Comparison of ENCODE assay signal across 3 cellular contexts in the genomic region with DNA sequence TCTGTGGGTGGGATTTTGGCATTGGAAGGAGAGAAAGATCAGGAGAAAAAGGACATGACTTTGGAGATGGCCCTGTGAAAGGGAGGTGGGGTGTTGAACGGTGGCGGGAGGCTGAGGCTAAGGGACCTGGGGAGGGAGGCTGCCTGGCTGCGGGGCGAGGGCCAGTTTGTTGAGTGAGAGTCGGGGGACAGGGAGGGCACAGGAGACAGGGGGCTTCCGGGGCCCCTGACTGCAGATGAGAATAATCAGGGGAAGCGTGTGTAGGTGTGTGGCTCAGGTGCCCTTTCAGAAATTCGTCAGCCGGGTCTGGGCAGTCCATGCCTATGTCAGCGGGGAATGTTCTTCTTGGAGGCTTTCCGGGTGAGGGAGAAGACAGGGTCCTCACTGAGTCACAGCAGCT.
TF ChIP-seq lines count a peak whose summit lies in the region.

No MANE protein-coding gene starts in this region.

TF ChIP-seq in SK-N-SH, 30 proteins besides CTCF, POLR2A, EP300 and RAD21:
- TF ChIP-seq SMC3 (IDR thresholded peaks at IDR 0.05; ENCODE audit: low read depth, low read length): no peak
TF ChIP-seq in SK-N-SH: peak in this region for 0.

TF ChIP-seq in SK-N-SH treated with all-trans-retinoic acid at 6 μM for 48 hours, 23 proteins besides CTCF, POLR2A, EP300 and RAD21:
- TF ChIP-seq, protein P1, sequence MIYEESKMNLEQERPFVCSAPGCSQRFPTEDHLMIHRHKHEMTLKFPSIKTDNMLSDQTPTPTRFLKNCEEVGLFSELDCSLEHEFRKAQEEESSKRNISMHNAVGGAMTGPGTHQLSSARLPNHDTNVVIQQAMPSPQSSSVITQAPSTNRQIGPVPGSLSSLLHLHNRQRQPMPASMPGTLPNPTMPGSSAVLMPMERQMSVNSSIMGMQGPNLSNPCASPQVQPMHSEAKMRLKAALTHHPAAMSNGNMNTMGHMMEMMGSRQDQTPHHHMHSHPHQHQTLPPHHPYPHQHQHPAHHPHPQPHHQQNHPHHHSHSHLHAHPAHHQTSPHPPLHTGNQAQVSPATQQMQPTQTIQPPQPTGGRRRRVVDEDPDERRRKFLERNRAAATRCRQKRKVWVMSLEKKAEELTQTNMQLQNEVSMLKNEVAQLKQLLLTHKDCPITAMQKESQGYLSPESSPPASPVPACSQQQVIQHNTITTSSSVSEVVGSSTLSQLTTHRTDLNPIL (CRISPR knock-in tag; IDR thresholded peaks at IDR 0.05; ENCODE audit: low read depth): no peak
- TF ChIP-seq OSR1 (CRISPR knock-in tag; IDR thresholded peaks at IDR 0.05): no peak

TF ChIP-seq in endothelial cell of umbilical vein, 7 proteins besides CTCF, POLR2A, EP300 and RAD21:
- TF ChIP-seq, protein P2, sequence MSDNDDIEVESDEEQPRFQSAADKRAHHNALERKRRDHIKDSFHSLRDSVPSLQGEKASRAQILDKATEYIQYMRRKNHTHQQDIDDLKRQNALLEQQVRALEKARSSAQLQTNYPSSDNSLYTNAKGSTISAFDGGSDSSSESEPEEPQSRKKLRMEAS (IDR thresholded peaks at IDR 0.05; ENCODE audit: insufficient read depth, insufficient read length): no peak
- TF ChIP-seq FOS (IDR thresholded peaks at IDR 0.05; ENCODE audit: borderline replicate concordance, insufficient read depth, low read length): no peak
- no peak for TF ChIP-seq JUN (IDR thresholded peaks at IDR 0.05; ENCODE audit: borderline replicate concordance, insufficient read depth, insufficient read length, low read depth)
- TF ChIP-seq EZH2 (IDR thresholded peaks at IDR 0.05; ENCODE audit: borderline replicate concordance, low read depth, low read length, severe bottlenecking): no peak
- no peak for TF ChIP-seq MYC (IDR thresholded peaks at IDR 0.05; ENCODE audit: low read depth, low read length)
- no peak for TF ChIP-seq POLR2AphosphoS5 (IDR thresholded peaks at IDR 0.05; ENCODE audit: insufficient read depth, low read depth, low read length)
- TF ChIP-seq GATA2 (IDR thresholded peaks at IDR 0.05; ENCODE audit: insufficient read depth, insufficient read length, low read depth, low read length): no peak
